ENCODE assay signal across 11 cellular contexts in genomic region chr9:137032893-137033292, GRCh38. TPM values are rescaled to one million over a fixed set of nuclear protein-coding genes. Genes with fewer than 3 reads are reported as not detected.
DNase-seq lines count a peak whose midpoint lies in the region; FAIRE-seq and TF ChIP-seq lines count a peak whose summit lies in the region.
"Had no signal": no experiment of that assay in that cellular context is flagged by ENCODE, and none has a peak within 500 bp of the region (broad histone marks: within the 10 kb centered on the region; RNA-seq: fewer than 3 reads in every experiment).

No MANE protein-coding gene starts in this region.

- DNase-seq in activated effector memory CD4-positive, alpha-beta T cell treated with anti-CD3 and anti-CD28 coated beads, Interleukin-2, amount 50 U/mL, for 16 hours = peak; percentile 76
- no peak for DNase-seq in activated effector memory CD4-positive, alpha-beta T cell treated with Interleukin-2 at 50 U/mL for 16 hours
- DNase-seq in UCSD-AML1 (lab: John Stamatoyannopoulos, UW; ENCODE audit: unreplicated experiment) = peak; percentile 69
- DNase-seq in testis = peak; percentile 48
- DNase-seq in NCI-H1436 (lab: John Stamatoyannopoulos, UW) = no peak
- no peak for DNase-seq in D721Med (ENCODE audit: insufficient read length, low spot score)
- no peak for DNase-seq in BE2C
- DNase-seq: NCI-H1092 had no signal

- H3K27ac ChIP-seq in layer of hippocampus (ENCODE audit: low read depth, low read length) = peak overlapping the region; percentile 52
- H3K27ac ChIP-seq in testis = no peak overlapping the region

- H3K27me3 ChIP-seq in layer of hippocampus (ENCODE audit: control insufficient read depth, insufficient read depth, low read length) (no peaks in the 10 kb centered on the region), testis (no peaks in the 10 kb centered on the region), BE2C (no peaks in the 10 kb centered on the region)

- no peak for TF ChIP-seq POLR2A in testis (IDR thresholded peaks at IDR 0.05)

- TF ChIP-seq CTCF in testis (IDR thresholded peaks at IDR 0.05) (no peak), D721Med (IDR thresholded peaks at IDR 0.05; ENCODE audit: insufficient read depth, missing control alignments) (no peak), BE2C (IDR thresholded peaks at IDR 0.05; ENCODE audit: low read depth, low read length) (no peak)

- WGBS in testis, 2 donors = 87 to 89% methylated on average over 7 to 10 of the region's 10 CpGs

- H3K36me3 ChIP-seq in testis (ENCODE audit: low read depth, missing control alignments) (no peaks in the 10 kb centered on the region), BE2C (peaks cover 2% of the 10 kb centered on the region; the same call in 1 of the 2 replicates)

- H3K4me1 ChIP-seq in testis (peaks cover 23% of the 10 kb centered on the region), BE2C (peaks cover 2% of the 10 kb centered on the region; the same call in 1 of the 2 replicates)

- FAIRE-seq in D721Med (lab: Jason Lieb, UNC) = no peak

- intact Hi-C loops in testis (cut with DNase I; ENCODE audit: low total_unique reads) = loop anchor here (10.0 kb wide), 1 partner anchor 198 kb away; no protein-coding TSS in a partner anchor

- H3K9me3 ChIP-seq in testis (no peaks in the 10 kb centered on the region), BE2C (no peaks in the 10 kb centered on the region)

- H3K4me3 ChIP-seq in testis (no peak overlapping the region), BE2C (ENCODE audit: low read depth, low read length) (no peak overlapping the region)

RNA-seq across cellular contexts. Expression of gene FUT7, which starts 1.0 kb away (rescaled TPM):
- total RNA-seq in testis = under 1 TPM; 0.06 to 0.24 TPM
- polyA plus RNA-seq in testis (ENCODE audit: insufficient read depth, low read depth, low replicate concordance) = 0.24 TPM
- polyA plus RNA-seq in BE2C (2012; ENCODE audit: insufficient read depth, insufficient read length, low read depth) = 0.88 TPM
- total RNA-seq: pulmonary artery endothelial cell had no signal

RNA-seq across cellular contexts. Expression of gene ABCA2, which starts 4.9 kb away (rescaled TPM):
- total RNA-seq in testis = 10 to 100 TPM; 56.0 to 65.5 TPM
- polyA plus RNA-seq in testis (ENCODE audit: insufficient read depth, low read depth, low replicate concordance) = 33.6 TPM
- polyA plus RNA-seq in BE2C (2012; ENCODE audit: insufficient read depth, insufficient read length, low read depth) = 95.4 TPM

RNA-seq across cellular contexts. Expression of gene NPDC1, which starts 13.1 kb away (rescaled TPM):
- 100 to 1,000 TPM in 1 of 2 donors, 10 to 100 TPM in 1; 75.9 to 103 TPM for total RNA-seq in testis
- polyA plus RNA-seq in testis (ENCODE audit: insufficient read depth, low read depth, low replicate concordance) = 47.7 TPM
- 377 TPM for polyA plus RNA-seq in BE2C (2012; ENCODE audit: insufficient read depth, insufficient read length, low read depth)

RNA-seq across cellular contexts. Expression of gene ENTPD2, which starts 21.0 kb away (rescaled TPM):
- total RNA-seq in testis = 1 to 10 TPM; 5.7 to 9.6 TPM
- polyA plus RNA-seq in testis (ENCODE audit: insufficient read depth, low read depth, low replicate concordance) = 8.5 TPM
- not detected for polyA plus RNA-seq in BE2C (2012; ENCODE audit: insufficient read depth, insufficient read length, low read depth)
- total RNA-seq: pulmonary artery endothelial cell had no signal

RNA-seq across cellular contexts. Expression of gene CLIC3, which starts 36.5 kb away (rescaled TPM):
- 1 to 10 TPM; 1.8 to 1.9 TPM for total RNA-seq in testis
- 2.8 TPM for polyA plus RNA-seq in testis (ENCODE audit: insufficient read depth, low read depth, low replicate concordance)
- polyA plus RNA-seq in BE2C (2012; ENCODE audit: insufficient read depth, insufficient read length, low read depth) = 0.76 TPM
- total RNA-seq: left lobe of liver had no signal

Comparison
In these comparisons a context has a peak if more than half of its experiments do, and no peak if none do; other contexts are left out.
1. DNase-seq: peak in activated effector memory CD4-positive, alpha-beta T cell treated with anti-CD3 and anti-CD28 coated beads, Interleukin-2, amount 50 U/mL, for 16 hours (single experiment), UCSD-AML1 (single experiment) and testis (single experiment); none in activated effector memory CD4-positive, alpha-beta T cell treated with Interleukin-2 at 50 U/mL for 16 hours (single experiment), NCI-H1436 (single experiment), D721Med (single experiment) and BE2C (single experiment).